12 cellular contexts compared by ENCODE assay signal in the genomic region with DNA sequence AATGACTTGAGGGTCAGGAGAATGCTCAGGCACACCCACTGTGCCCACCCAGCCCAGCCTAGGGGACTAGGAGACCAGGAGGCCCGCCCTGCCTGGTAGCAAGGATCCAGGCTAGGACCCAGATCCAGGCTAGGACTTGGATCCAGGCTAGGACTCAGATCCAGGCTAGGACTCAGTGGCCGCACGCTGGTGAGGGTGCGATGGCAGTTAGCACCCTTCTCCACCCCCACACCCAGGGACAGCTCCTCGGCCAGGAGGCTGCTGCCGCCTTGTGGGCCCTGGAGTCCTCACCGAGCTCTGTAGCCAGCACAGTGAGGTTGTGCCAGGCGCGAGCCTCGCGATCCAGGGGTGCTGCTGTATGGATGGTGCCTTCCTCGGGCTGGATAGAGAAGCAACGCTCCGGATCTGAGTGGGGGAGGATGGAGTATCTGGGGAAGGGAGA. TPM values are rescaled to one million over a fixed set of nuclear protein-coding genes. Genes with fewer than 3 reads are reported as not detected.
DNase-seq lines count a peak whose midpoint lies in the region; ATAC-seq, FAIRE-seq and TF ChIP-seq lines count a peak whose summit lies in the region.
"Had no signal": no experiment of that assay in that cellular context is flagged by ENCODE, and none has a peak within 500 bp of the region (broad histone marks: within the 10 kb centered on the region; RNA-seq: fewer than 3 reads in every experiment).

No MANE protein-coding gene starts in this region.

- H3K27ac ChIP-seq in GM12878 (ENCODE audit: control insufficient read depth, insufficient read depth): no peak overlapping the region
- H3K27ac ChIP-seq in kidney (ENCODE audit: low read depth in 2 of 2, low read length in 2 of 2): no peak overlapping the region
- H3K27ac ChIP-seq: SK-N-MC had no signal

- no peak for TF ChIP-seq EP300 in GM12878 (IDR thresholded peaks at IDR 0.05; ENCODE audit: borderline replicate concordance in 1 of 2, control insufficient read depth in 1 of 2, low read depth in 2 of 2, low read length in 2 of 2)

- no peaks in the 10 kb centered on the region for H3K36me3 ChIP-seq in GM12878 (ENCODE audit: control insufficient read depth in 2 of 2, insufficient read depth in 2 of 2, low read length in 1 of 2)
- H3K36me3 ChIP-seq in kidney (ENCODE audit: control insufficient read depth in 1 of 2, insufficient read depth in 2 of 2, low read length in 2 of 2): no peaks in the 10 kb centered on the region

- H2AFZ ChIP-seq in GM12878 (ENCODE audit: control insufficient read depth, low read depth, low read length): no peak overlapping the region

- BruUV-seq in GM12878 (replicated peaks; lab: Mats Ljungman, UMichigan): no TSS peak

- TF ChIP-seq CTCF in GM12878 (IDR thresholded peaks at IDR 0.05 in 2 of 3, conservative IDR thresholded peaks at IDR 0.05 in 1 of 3; ENCODE audit: control insufficient read depth in 2 of 3, extremely low read depth in 1 of 3, insufficient read depth in 1 of 3, low read depth in 3 of 3, low read length in 3 of 3) (peak in 1 of 3 experiments; percentile 8; a peak in 1 of 6 replicates), kidney (IDR thresholded peaks at IDR 0.05; ENCODE audit: borderline replicate concordance, extremely low read depth, insufficient read depth) (peak; percentile 6)

- H3K27ac Mint-ChIP-seq in activated T-helper 17 cell treated with anti-CD3 and anti-CD28 coated beads, Interleukin-2, amount 50 U/mL, for 72 hours: no peak overlapping the region
- H3K27ac Mint-ChIP-seq in activated CD8-positive, alpha-beta memory T cell treated with anti-CD3 and anti-CD28 coated beads, Interleukin-2, amount 10 ng/mL, durations not matched to agents 7 days and 5 days: no peak overlapping the region

- TF ChIP-seq RAD21 in GM12878 (IDR thresholded peaks at IDR 0.05; ENCODE audit: insufficient read depth, low read depth, low read length): no peak

- peaks cover 7% of the 10 kb centered on the region for H3K36me3 Mint-ChIP-seq in activated T-helper 17 cell treated with anti-CD3 and anti-CD28 coated beads, Interleukin-2, amount 50 U/mL, for 72 hours (ENCODE audit: low read depth)
- no peaks in the 10 kb centered on the region for H3K36me3 Mint-ChIP-seq in activated CD8-positive, alpha-beta memory T cell treated with anti-CD3 and anti-CD28 coated beads, Interleukin-2, amount 10 ng/mL, durations not matched to agents 7 days and 5 days
- H3K36me3 Mint-ChIP-seq: naive thymus-derived CD8-positive, alpha-beta T cell had no signal

- H3K4me1 ChIP-seq in GM12878 (ENCODE audit: control insufficient read depth, insufficient read depth, low read length) (peaks cover 12% of the 10 kb centered on the region), kidney (ENCODE audit: control insufficient read depth in 1 of 2, insufficient read depth in 1 of 2, low read depth in 1 of 2, low read length in 2 of 2) (peaks cover 4 to 9% of the 10 kb centered on the region in 2 donors)

- H3K9ac ChIP-seq in GM12878 (ENCODE audit: control insufficient read depth, insufficient read depth, low read length) (no peak overlapping the region), kidney (ENCODE audit: low read length in 2 of 2) (no peak overlapping the region)

- peaks cover 8% of the 10 kb centered on the region for H3K27me3 Mint-ChIP-seq in activated T-helper 17 cell treated with anti-CD3 and anti-CD28 coated beads, Interleukin-2, amount 50 U/mL, for 72 hours
- H3K27me3 Mint-ChIP-seq in activated CD8-positive, alpha-beta memory T cell treated with anti-CD3 and anti-CD28 coated beads, Interleukin-2, amount 10 ng/mL, durations not matched to agents 7 days and 5 days: peaks cover 8% of the 10 kb centered on the region

- no peak overlapping the region for H3K4me2 ChIP-seq in GM12878 (ENCODE audit: control insufficient read depth, insufficient read depth)

- H3K79me2 ChIP-seq in GM12878 (ENCODE audit: control insufficient read depth, insufficient read depth, low read length): no peaks in the 10 kb centered on the region

- CTCF ChIA-PET in GM12878 (lab: Yijun Ruan, JAX): interaction anchor here (1.0 to 18.3 kb wide), 4 partner anchors 12 to 59 kb away, joined by 3 to 853 read pairs (median 44); a partner anchor contains a TSS
- CTCF ChIA-PET in activated CD8-positive, alpha-beta memory T cell treated with anti-CD3 and anti-CD28 coated beads, Interleukin-2, amount 10 ng/mL, durations not matched to agents 7 days and 5 days (lab: Charles Lee): interaction anchor here (1.1 to 19.1 kb wide), 8 partner anchors 10 to 81 kb away, joined by 3 to 867 read pairs (median 4); a partner anchor contains a TSS

- DNase-seq in ELF-1 (ENCODE audit: low read depth, low spot score) (peak; percentile 64), GM12878 (ENCODE audit: low read depth, low spot score) (no peak), kidney (no peak), cortex of kidney (lab: John Stamatoyannopoulos, UW) (no peak)
- no peak for DNase-seq in activated CD8-positive, alpha-beta memory T cell treated with anti-CD3 and anti-CD28 coated beads, Interleukin-2, amount 10 ng/mL, durations not matched to agents 7 days and 5 days
- DNase-seq: activated CD4-positive, alpha-beta T cell treated with anti-CD3 and anti-CD28 coated beads for 1 hour; activated naive CD4-positive, alpha-beta T cell treated with Interleukin-2 at 50 U/mL for 16 hours; MV-4-11; NCI-H524 had no signal

- no peaks in the 10 kb centered on the region for H4K20me1 ChIP-seq in GM12878 (ENCODE audit: control insufficient read depth, insufficient read depth)

- H3K4me1 Mint-ChIP-seq in activated T-helper 17 cell treated with anti-CD3 and anti-CD28 coated beads, Interleukin-2, amount 50 U/mL, for 72 hours: peaks cover 14% of the 10 kb centered on the region
- peaks cover 12% of the 10 kb centered on the region for H3K4me1 Mint-ChIP-seq in activated CD8-positive, alpha-beta memory T cell treated with anti-CD3 and anti-CD28 coated beads, Interleukin-2, amount 10 ng/mL, durations not matched to agents 7 days and 5 days

- no peak overlapping the region for H3K4me3 Mint-ChIP-seq in activated T-helper 17 cell treated with anti-CD3 and anti-CD28 coated beads, Interleukin-2, amount 50 U/mL, for 72 hours
- no peak overlapping the region for H3K4me3 Mint-ChIP-seq in activated CD8-positive, alpha-beta memory T cell treated with anti-CD3 and anti-CD28 coated beads, Interleukin-2, amount 10 ng/mL, durations not matched to agents 7 days and 5 days
- H3K4me3 Mint-ChIP-seq: naive thymus-derived CD8-positive, alpha-beta T cell had no signal

- TF ChIP-seq POLR2A in GM12878 (IDR thresholded peaks at IDR 0.05; ENCODE audit: low read depth, low read length): no peak

- no peaks in the 10 kb centered on the region for H3K9me3 Mint-ChIP-seq in activated T-helper 17 cell treated with anti-CD3 and anti-CD28 coated beads, Interleukin-2, amount 50 U/mL, for 72 hours
- no peaks in the 10 kb centered on the region for H3K9me3 Mint-ChIP-seq in activated CD8-positive, alpha-beta memory T cell treated with anti-CD3 and anti-CD28 coated beads, Interleukin-2, amount 10 ng/mL, durations not matched to agents 7 days and 5 days (ENCODE audit: low read depth)

- in situ Hi-C loops in GM12878 (cut with MboI): loop anchor here (5.0 kb wide), 1 partner anchor 60 kb away; no protein-coding TSS in a partner anchor

- H3K4me3 ChIP-seq in GM12878 (no peak overlapping the region), kidney (ENCODE audit: low read length in 2 of 2) (no peak overlapping the region)
- H3K4me3 ChIP-seq: SK-N-MC had no signal

- H3K27me3 ChIP-seq in GM12878 (replicated peaks in 1 of 2; ENCODE audit: control insufficient read depth in 2 of 2, insufficient read depth in 2 of 2, low read length in 1 of 2): no peaks in the 10 kb centered on the region

- no peak for ATAC-seq in GM12878
- ATAC-seq in activated T-helper 17 cell treated with anti-CD3 and anti-CD28 coated beads, Interleukin-2, amount 50 U/mL, for 72 hours (replicated peaks): no peak
- ATAC-seq in activated CD8-positive, alpha-beta memory T cell treated with anti-CD3 and anti-CD28 coated beads, Interleukin-2, amount 10 ng/mL, durations not matched to agents 7 days and 5 days: no peak
- ATAC-seq: naive thymus-derived CD8-positive, alpha-beta T cell had no signal

- RAD21 ChIA-PET in GM12878 (lab: Charles Lee; ENCODE audit: unreplicated experiment): interaction anchor here (1.0 to 10.8 kb wide), 3 partner anchors 58 to 79 kb away, joined by 3 to 224 read pairs (median 19); a partner anchor contains a TSS

- SMC1A ChIA-PET in GM12878 (lab: Charles Lee; ENCODE audit: uncharacterized antibody, unreplicated experiment): interaction anchor here (0.8 to 6.7 kb wide), 4 partner anchors 46 to 77 kb away, joined by 3 to 77 read pairs (median 4); no protein-coding TSS in a partner anchor

- intact Hi-C loops in GM12878 (cut with micrococcal nuclease; ENCODE audit: unreplicated experiment) (no loop called here), kidney (cut with DNase I) (no loop called here)

- H3K9me3 ChIP-seq in GM12878 (replicated peaks; ENCODE audit: control insufficient read depth, insufficient read depth, low read length) (no peaks in the 10 kb centered on the region), kidney (ENCODE audit: control insufficient read depth in 1 of 2, low read length in 2 of 2) (no peaks in the 10 kb centered on the region)

- POLR2A ChIA-PET in GM12878 (lab: Charles Lee): interaction anchor here (1.0 to 2.7 kb wide), 3 partner anchors 46 to 57 kb away, joined by 3 to 8 read pairs (median 4); no protein-coding TSS in a partner anchor

- WGBS in GM12878 (ENCODE audit: insufficient coverage, insufficient replicate concordance, low lambda C conversion rate, missing lambda C conversion rate): 82% methylated on average over 14 of the region's 14 CpGs

- FAIRE-seq in GM12878 (lab: Jason Lieb, UNC) (no peak), kidney (lab: Jason Lieb, UNC) (no peak)

RNA-seq across cellular contexts. Expression of a gene that starts 5.1 kb away (rescaled TPM):
- 5.5 and 5.8 TPM in 2 replicates for total RNA-seq in GM12878 (2013; cell fraction: nucleolus; rRNA removed)
- total RNA-seq in GM12878 (2014; rRNA removed) (0.45 and 0.49 TPM in 2 replicates), GM12878 (2014; rRNA removed; fragmentation: Illumina TruSeq; extraction: Trizol) (0.23 and 0.36 TPM in 2 replicates), GM12878 (2021) (0.90 and 1.1 TPM in 2 replicates), kidney (5.1 TPM)
- 0.56 TPM for polyA plus RNA-seq in GM12878 (2011; ENCODE audit: low read depth)
- polyA plus RNA-seq in GM12878 (2011; rRNA removed) (0.65 and 1.4 TPM in 2 replicates), GM12878 (2014; fragmentation: Illumina TruSeq; extraction: Trizol) (0.46 and 0.67 TPM in 2 replicates), GM12878 (2014; fragmentation: Nextera tagmentation; extraction: Ambion mirVana) (not detected), GM12878 (2014; rRNA removed) (1.2 and 1.5 TPM in 2 replicates), GM12878 (2016; fragmentation: Nextera tagmentation; extraction: Ambion mirVana) (under 1 TPM; 0.10 to 0.37 TPM), kidney (ENCODE audit: insufficient read depth, low read depth, low replicate concordance) (5.4 TPM)
- 1.2 and 2.1 TPM in 2 replicates for polyA plus RNA-seq in GM12878 (2011; cell fraction: cytosol; rRNA removed)
- 18.1 and 19.5 TPM in 2 replicates for polyA plus RNA-seq in GM12878 (2011; cell fraction: nucleus; rRNA removed)
- 0.96 and 0.97 TPM in 2 replicates for polyA plus RNA-seq in GM12878 (2012)
- 1.1 and 1.3 TPM in 2 replicates for polyA minus RNA-seq in GM12878 (2011; rRNA and poly(A)+ RNA removed)
- polyA minus RNA-seq in GM12878 (2011; cell fraction: cytosol; rRNA and poly(A)+ RNA removed): 0.67 TPM in 1 of 2 replicates, not detected in the other
- 1.3 and 1.6 TPM in 2 replicates for polyA minus RNA-seq in GM12878 (2011; cell fraction: nucleus; rRNA and poly(A)+ RNA removed)
- total RNA-seq in activated T-helper 17 cell treated with anti-CD3 and anti-CD28 coated beads, Interleukin-2, amount 50 U/mL, for 72 hours: under 1 TPM; 0.48 TPM
- 1 to 10 TPM; 2.4 to 2.5 TPM for total RNA-seq in activated CD8-positive, alpha-beta memory T cell treated with anti-CD3 and anti-CD28 coated beads, Interleukin-2, amount 10 ng/mL, durations not matched to agents 7 days and 5 days

RNA-seq across cellular contexts. Expression of a gene that starts 10.2 kb away (rescaled TPM):
- not detected in 2 replicates for total RNA-seq in GM12878 (2013; cell fraction: nucleolus; rRNA removed)
- total RNA-seq in GM12878 (2014; rRNA removed) (not detected in 2 replicates), GM12878 (2014; rRNA removed; fragmentation: Illumina TruSeq; extraction: Trizol) (not detected in 2 replicates), GM12878 (2021) (not detected in 2 replicates), kidney (not detected)
- not detected for polyA plus RNA-seq in GM12878 (2011; ENCODE audit: low read depth)
- polyA plus RNA-seq in GM12878 (2011; rRNA removed) (not detected in 2 replicates), GM12878 (2014; fragmentation: Illumina TruSeq; extraction: Trizol) (not detected in 2 replicates), GM12878 (2014; fragmentation: Nextera tagmentation; extraction: Ambion mirVana) (not detected), GM12878 (2014; rRNA removed) (not detected in 2 replicates), GM12878 (2016; fragmentation: Nextera tagmentation; extraction: Ambion mirVana) (not detected), kidney (ENCODE audit: insufficient read depth, low read depth, low replicate concordance) (not detected)
- 0.01 TPM in 1 of 2 replicates, not detected in the other for polyA plus RNA-seq in GM12878 (2011; cell fraction: cytosol; rRNA removed)
- not detected in 2 replicates for polyA plus RNA-seq in GM12878 (2011; cell fraction: nucleus; rRNA removed)
- polyA plus RNA-seq in GM12878 (2012): not detected in 2 replicates
- not detected in 2 replicates for polyA minus RNA-seq in GM12878 (2011; rRNA and poly(A)+ RNA removed)
- not detected in 2 replicates for polyA minus RNA-seq in GM12878 (2011; cell fraction: cytosol; rRNA and poly(A)+ RNA removed)
- polyA minus RNA-seq in GM12878 (2011; cell fraction: nucleus; rRNA and poly(A)+ RNA removed): not detected in 2 replicates
- not detected for total RNA-seq in activated T-helper 17 cell treated with anti-CD3 and anti-CD28 coated beads, Interleukin-2, amount 50 U/mL, for 72 hours
- not detected for total RNA-seq in activated CD8-positive, alpha-beta memory T cell treated with anti-CD3 and anti-CD28 coated beads, Interleukin-2, amount 10 ng/mL, durations not matched to agents 7 days and 5 days

RNA-seq across cellular contexts. Expression of a gene that starts 17.5 kb away (rescaled TPM):
- 19.2 and 22.2 TPM in 2 replicates for total RNA-seq in GM12878 (2013; cell fraction: nucleolus; rRNA removed)
- total RNA-seq in GM12878 (2014; rRNA removed) (120 and 142 TPM in 2 replicates), GM12878 (2014; rRNA removed; fragmentation: Illumina TruSeq; extraction: Trizol) (90.6 and 98.9 TPM in 2 replicates), GM12878 (2021) (94.5 and 97.1 TPM in 2 replicates), kidney (87.1 TPM)
- polyA plus RNA-seq in GM12878 (2011; ENCODE audit: low read depth): 48.1 TPM
- polyA plus RNA-seq in GM12878 (2011; rRNA removed) (107 and 146 TPM in 2 replicates), GM12878 (2014; fragmentation: Illumina TruSeq; extraction: Trizol) (77.7 and 84.5 TPM in 2 replicates), GM12878 (2014; fragmentation: Nextera tagmentation; extraction: Ambion mirVana) (100 to 1,000 TPM; 686 to 802 TPM), GM12878 (2014; rRNA removed) (113 and 125 TPM in 2 replicates), GM12878 (2016; fragmentation: Nextera tagmentation; extraction: Ambion mirVana) (100 to 1,000 TPM; 180 to 205 TPM), kidney (ENCODE audit: insufficient read depth, low read depth, low replicate concordance) (190 TPM)
- polyA plus RNA-seq in GM12878 (2011; cell fraction: cytosol; rRNA removed): 192 and 210 TPM in 2 replicates
- polyA plus RNA-seq in GM12878 (2011; cell fraction: nucleus; rRNA removed): 69.1 and 69.9 TPM in 2 replicates
- 63.4 and 74.5 TPM in 2 replicates for polyA plus RNA-seq in GM12878 (2012)
- 108 and 155 TPM in 2 replicates for polyA minus RNA-seq in GM12878 (2011; rRNA and poly(A)+ RNA removed)
- polyA minus RNA-seq in GM12878 (2011; cell fraction: cytosol; rRNA and poly(A)+ RNA removed): 31.9 and 46.2 TPM in 2 replicates
- 30.2 and 41.7 TPM in 2 replicates for polyA minus RNA-seq in GM12878 (2011; cell fraction: nucleus; rRNA and poly(A)+ RNA removed)
- total RNA-seq in activated T-helper 17 cell treated with anti-CD3 and anti-CD28 coated beads, Interleukin-2, amount 50 U/mL, for 72 hours: 100 to 1,000 TPM in 1 of 2 donors, 10 to 100 TPM in 1; 85.8 to 151 TPM
- 10 to 100 TPM; 66.7 to 95.3 TPM for total RNA-seq in activated CD8-positive, alpha-beta memory T cell treated with anti-CD3 and anti-CD28 coated beads, Interleukin-2, amount 10 ng/mL, durations not matched to agents 7 days and 5 days

RNA-seq across cellular contexts. Expression of a gene that starts 42.3 kb away (rescaled TPM):
- 7.3 and 7.7 TPM in 2 replicates for total RNA-seq in GM12878 (2013; cell fraction: nucleolus; rRNA removed)
- total RNA-seq in GM12878 (2014; rRNA removed) (11.5 and 12.2 TPM in 2 replicates), GM12878 (2014; rRNA removed; fragmentation: Illumina TruSeq; extraction: Trizol) (9.8 and 10.0 TPM in 2 replicates), GM12878 (2021) (8.5 and 11.1 TPM in 2 replicates), kidney (9.5 TPM)
- polyA plus RNA-seq in GM12878 (2011; ENCODE audit: low read depth): 2.8 TPM
- polyA plus RNA-seq in GM12878 (2011; rRNA removed) (11.7 and 13.7 TPM in 2 replicates), GM12878 (2014; fragmentation: Illumina TruSeq; extraction: Trizol) (10.4 and 13.9 TPM in 2 replicates), GM12878 (2014; fragmentation: Nextera tagmentation; extraction: Ambion mirVana) (1 to 10 TPM; 1.8 to 2.1 TPM), GM12878 (2014; rRNA removed) (10.5 and 12.9 TPM in 2 replicates), GM12878 (2016; fragmentation: Nextera tagmentation; extraction: Ambion mirVana) (1 to 10 TPM; 7.1 to 7.9 TPM), kidney (ENCODE audit: insufficient read depth, low read depth, low replicate concordance) (9.6 TPM)
- polyA plus RNA-seq in GM12878 (2011; cell fraction: cytosol; rRNA removed): 17.2 and 18.7 TPM in 2 replicates
- polyA plus RNA-seq in GM12878 (2011; cell fraction: nucleus; rRNA removed): 18.2 and 20.7 TPM in 2 replicates
- 4.7 and 7.5 TPM in 2 replicates for polyA plus RNA-seq in GM12878 (2012)
- polyA minus RNA-seq in GM12878 (2011; rRNA and poly(A)+ RNA removed): 28.1 and 36.9 TPM in 2 replicates
- polyA minus RNA-seq in GM12878 (2011; cell fraction: cytosol; rRNA and poly(A)+ RNA removed): 3.1 and 6.5 TPM in 2 replicates
- polyA minus RNA-seq in GM12878 (2011; cell fraction: nucleus; rRNA and poly(A)+ RNA removed): 2.4 and 4.1 TPM in 2 replicates
- total RNA-seq in activated T-helper 17 cell treated with anti-CD3 and anti-CD28 coated beads, Interleukin-2, amount 50 U/mL, for 72 hours: 1 to 10 TPM; 8.5 to 9.6 TPM
- total RNA-seq in activated CD8-positive, alpha-beta memory T cell treated with anti-CD3 and anti-CD28 coated beads, Interleukin-2, amount 10 ng/mL, durations not matched to agents 7 days and 5 days: 10 to 100 TPM in 1 of 2 experiments, 1 to 10 TPM in 1; 9.0 to 12.6 TPM

RNA-seq across cellular contexts. Expression of a gene that starts 42.7 kb away (rescaled TPM):
- total RNA-seq in GM12878 (2013; cell fraction: nucleolus; rRNA removed): 261 and 267 TPM in 2 replicates
- total RNA-seq in GM12878 (2014; rRNA removed) (96.2 and 100 TPM in 2 replicates), GM12878 (2014; rRNA removed; fragmentation: Illumina TruSeq; extraction: Trizol) (86.1 and 86.4 TPM in 2 replicates), GM12878 (2021) (124 and 130 TPM in 2 replicates), kidney (150 TPM)
- 61.6 TPM for polyA plus RNA-seq in GM12878 (2011; ENCODE audit: low read depth)
- polyA plus RNA-seq in GM12878 (2011; rRNA removed) (87.5 and 112 TPM in 2 replicates), GM12878 (2014; fragmentation: Illumina TruSeq; extraction: Trizol) (148 and 150 TPM in 2 replicates), GM12878 (2014; fragmentation: Nextera tagmentation; extraction: Ambion mirVana) (1 to 10 TPM; 4.3 to 9.9 TPM), GM12878 (2014; rRNA removed) (117 and 126 TPM in 2 replicates), GM12878 (2016; fragmentation: Nextera tagmentation; extraction: Ambion mirVana) (10 to 100 TPM; 42.3 to 44.1 TPM), kidney (ENCODE audit: insufficient read depth, low read depth, low replicate concordance) (54.9 TPM)
- 55.6 and 62.4 TPM in 2 replicates for polyA plus RNA-seq in GM12878 (2011; cell fraction: cytosol; rRNA removed)
- polyA plus RNA-seq in GM12878 (2011; cell fraction: nucleus; rRNA removed): 705 and 814 TPM in 2 replicates
- polyA plus RNA-seq in GM12878 (2012): 80.4 and 97.4 TPM in 2 replicates
- polyA minus RNA-seq in GM12878 (2011; rRNA and poly(A)+ RNA removed): 92.8 and 105 TPM in 2 replicates
- 29.7 and 32.2 TPM in 2 replicates for polyA minus RNA-seq in GM12878 (2011; cell fraction: cytosol; rRNA and poly(A)+ RNA removed)
- 166 and 248 TPM in 2 replicates for polyA minus RNA-seq in GM12878 (2011; cell fraction: nucleus; rRNA and poly(A)+ RNA removed)
- total RNA-seq in activated T-helper 17 cell treated with anti-CD3 and anti-CD28 coated beads, Interleukin-2, amount 50 U/mL, for 72 hours: 100 to 1,000 TPM; 187 to 214 TPM
- 100 to 1,000 TPM; 172 to 204 TPM for total RNA-seq in activated CD8-positive, alpha-beta memory T cell treated with anti-CD3 and anti-CD28 coated beads, Interleukin-2, amount 10 ng/mL, durations not matched to agents 7 days and 5 days
